In the genomic region with DNA sequence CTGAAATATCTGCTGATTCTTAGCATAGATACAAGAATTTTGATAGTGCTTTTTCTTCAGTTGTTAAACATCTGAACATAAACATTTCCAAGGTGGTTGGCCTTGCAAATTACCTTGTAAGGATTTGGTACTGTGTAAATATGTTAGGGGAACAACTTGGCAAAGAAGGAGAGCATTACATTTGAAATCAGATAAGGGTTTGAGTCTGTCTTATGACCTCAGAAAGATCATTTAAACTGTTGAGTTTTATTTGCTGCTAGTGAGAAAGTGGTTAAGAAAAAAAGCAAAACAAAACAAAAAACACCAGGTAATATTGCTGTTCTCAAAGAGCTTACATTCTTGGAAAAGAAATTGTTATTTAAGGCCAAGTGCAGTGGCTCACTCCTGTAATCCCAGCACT, we compare ENCODE assay signal across 1 cellular context.
TF ChIP-seq lines count a peak whose summit lies in the region.

No MANE protein-coding gene starts in this region.

TF ChIP-seq in HEK293, 187 proteins besides CTCF, POLR2A, EP300 and RAD21 (continued from another document and continues in another):
- TF ChIP-seq, protein P1, sequence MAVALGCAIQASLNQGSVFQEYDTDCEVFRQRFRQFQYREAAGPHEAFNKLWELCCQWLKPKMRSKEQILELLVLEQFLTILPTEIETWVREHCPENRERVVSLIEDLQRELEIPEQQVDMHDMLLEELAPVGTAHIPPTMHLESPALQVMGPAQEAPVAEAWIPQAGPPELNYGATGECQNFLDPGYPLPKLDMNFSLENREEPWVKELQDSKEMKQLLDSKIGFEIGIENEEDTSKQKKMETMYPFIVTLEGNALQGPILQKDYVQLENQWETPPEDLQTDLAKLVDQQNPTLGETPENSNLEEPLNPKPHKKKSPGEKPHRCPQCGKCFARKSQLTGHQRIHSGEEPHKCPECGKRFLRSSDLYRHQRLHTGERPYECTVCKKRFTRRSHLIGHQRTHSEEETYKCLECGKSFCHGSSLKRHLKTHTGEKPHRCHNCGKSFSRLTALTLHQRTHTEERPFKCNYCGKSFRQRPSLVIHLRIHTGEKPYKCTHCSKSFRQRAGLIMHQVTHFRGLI (tag by site-specific recombination; IDR thresholded peaks at IDR 0.05), result peak; percentile 96
- TF ChIP-seq ZNF366 (tag by site-specific recombination; conservative IDR thresholded peaks at IDR 0.05) (peak; percentile 28; the same call in 1 of the 2 replicates), ZFHX2 (tag by site-specific recombination; conservative IDR thresholded peaks at IDR 0.05) (no peak), ZNF114 (tag by site-specific recombination; IDR thresholded peaks at IDR 0.05) (no peak), HOXC10 (CRISPR knock-in tag; IDR thresholded peaks at IDR 0.05) (no peak), ZNF792 (tag by site-specific recombination; IDR thresholded peaks at IDR 0.05) (no peak), ZNF624 (tag by site-specific recombination; IDR thresholded peaks at IDR 0.05) (no peak), ZNF354C (tag by site-specific recombination; IDR thresholded peaks at IDR 0.05; ENCODE audit: borderline replicate concordance, low read depth) (no peak), SP2 (tag by site-specific recombination; IDR thresholded peaks at IDR 0.05) (no peak), TCF7L2 (IDR thresholded peaks at IDR 0.05; ENCODE audit: borderline replicate concordance, low read depth, low read length) (no peak), RBAK (tag by site-specific recombination; IDR thresholded peaks at IDR 0.05) (no peak), ZXDB (tag by site-specific recombination; IDR thresholded peaks at IDR 0.05) (peak; percentile 80; the same call in 1 of the 2 replicates), ZBTB48 (tag by site-specific recombination; IDR thresholded peaks at IDR 0.05) (no peak), ZNF701 (tag by site-specific recombination; IDR thresholded peaks at IDR 0.05) (no peak), KLF9 (tag by site-specific recombination; IDR thresholded peaks at IDR 0.05; ENCODE audit: low read depth) (no peak), ZNF658 (tag by site-specific recombination; IDR thresholded peaks at IDR 0.05) (no peak), REPIN1 (tag by site-specific recombination; IDR thresholded peaks at IDR 0.05; ENCODE audit: low read depth) (no peak), ZNF521 (tag by site-specific recombination; IDR thresholded peaks at IDR 0.05) (no peak), ZBTB7A (tag by site-specific recombination; IDR thresholded peaks at IDR 0.05; ENCODE audit: low read depth) (0 out of 2 replicates have a peak, but pooled peaks have one; percentile 17), ZFP3 (tag by site-specific recombination; IDR thresholded peaks at IDR 0.05; ENCODE audit: low read depth) (no peak), HOXA7 (CRISPR knock-in tag; IDR thresholded peaks at IDR 0.05; ENCODE audit: borderline replicate concordance) (no peak), ZNF26 (tag by site-specific recombination; IDR thresholded peaks at IDR 0.05) (no peak), BCL6B (tag by site-specific recombination; IDR thresholded peaks at IDR 0.05) (no peak), ZNF280C (tag by site-specific recombination; IDR thresholded peaks at IDR 0.05) (no peak), MYNN (tag by site-specific recombination; IDR thresholded peaks at IDR 0.05; ENCODE audit: borderline replicate concordance) (no peak), ZNF202 (tag by site-specific recombination; IDR thresholded peaks at IDR 0.05; ENCODE audit: borderline replicate concordance) (no peak), EGR2 (tag by site-specific recombination; IDR thresholded peaks at IDR 0.05; ENCODE audit: low read depth) (no peak), SCRT1 (tag by site-specific recombination; IDR thresholded peaks at IDR 0.05; ENCODE audit: borderline replicate concordance) (no peak), ZNF23 (tag by site-specific recombination; IDR thresholded peaks at IDR 0.05; ENCODE audit: borderline replicate concordance) (no peak), ZNF560 (tag by site-specific recombination; IDR thresholded peaks at IDR 0.05; ENCODE audit: borderline replicate concordance) (no peak), ZNF544 (tag by site-specific recombination; IDR thresholded peaks at IDR 0.05) (no peak), ZNF324 (tag by site-specific recombination; IDR thresholded peaks at IDR 0.05) (no peak), GLIS1 (tag by site-specific recombination; IDR thresholded peaks at IDR 0.05) (no peak), ZFP41 (tag by site-specific recombination; IDR thresholded peaks at IDR 0.05; ENCODE audit: borderline replicate concordance) (no peak), ZNF677 (tag by site-specific recombination; IDR thresholded peaks at IDR 0.05) (no peak), PRDM1 (tag by site-specific recombination; IDR thresholded peaks at IDR 0.05) (no peak), ZSCAN16 (tag by site-specific recombination; IDR thresholded peaks at IDR 0.05) (no peak), ZNF140 (tag by site-specific recombination; IDR thresholded peaks at IDR 0.05) (no peak), ZNF433 (tag by site-specific recombination; IDR thresholded peaks at IDR 0.05; ENCODE audit: low read depth) (no peak), ZNF175 (tag by site-specific recombination; IDR thresholded peaks at IDR 0.05) (no peak), ZBTB1 (tag by site-specific recombination; IDR thresholded peaks at IDR 0.05) (no peak), ZSCAN23 (tag by site-specific recombination; IDR thresholded peaks at IDR 0.05) (no peak; the same call in 1 of the 2 replicates), ZNF629 (tag by site-specific recombination; IDR thresholded peaks at IDR 0.05) (peak; percentile 89)
- TF ChIP-seq, protein P2, sequence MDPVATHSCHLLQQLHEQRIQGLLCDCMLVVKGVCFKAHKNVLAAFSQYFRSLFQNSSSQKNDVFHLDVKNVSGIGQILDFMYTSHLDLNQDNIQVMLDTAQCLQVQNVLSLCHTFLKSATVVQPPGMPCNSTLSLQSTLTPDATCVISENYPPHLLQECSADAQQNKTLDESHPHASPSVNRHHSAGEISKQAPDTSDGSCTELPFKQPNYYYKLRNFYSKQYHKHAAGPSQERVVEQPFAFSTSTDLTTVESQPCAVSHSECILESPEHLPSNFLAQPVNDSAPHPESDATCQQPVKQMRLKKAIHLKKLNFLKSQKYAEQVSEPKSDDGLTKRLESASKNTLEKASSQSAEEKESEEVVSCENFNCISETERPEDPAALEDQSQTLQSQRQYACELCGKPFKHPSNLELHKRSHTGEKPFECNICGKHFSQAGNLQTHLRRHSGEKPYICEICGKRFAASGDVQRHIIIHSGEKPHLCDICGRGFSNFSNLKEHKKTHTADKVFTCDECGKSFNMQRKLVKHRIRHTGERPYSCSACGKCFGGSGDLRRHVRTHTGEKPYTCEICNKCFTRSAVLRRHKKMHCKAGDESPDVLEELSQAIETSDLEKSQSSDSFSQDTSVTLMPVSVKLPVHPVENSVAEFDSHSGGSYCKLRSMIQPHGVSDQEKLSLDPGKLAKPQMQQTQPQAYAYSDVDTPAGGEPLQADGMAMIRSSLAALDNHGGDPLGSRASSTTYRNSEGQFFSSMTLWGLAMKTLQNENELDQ (tag by site-specific recombination; IDR thresholded peaks at IDR 0.05; ENCODE audit: low read depth), result no peak
- TF ChIP-seq, protein P3, sequence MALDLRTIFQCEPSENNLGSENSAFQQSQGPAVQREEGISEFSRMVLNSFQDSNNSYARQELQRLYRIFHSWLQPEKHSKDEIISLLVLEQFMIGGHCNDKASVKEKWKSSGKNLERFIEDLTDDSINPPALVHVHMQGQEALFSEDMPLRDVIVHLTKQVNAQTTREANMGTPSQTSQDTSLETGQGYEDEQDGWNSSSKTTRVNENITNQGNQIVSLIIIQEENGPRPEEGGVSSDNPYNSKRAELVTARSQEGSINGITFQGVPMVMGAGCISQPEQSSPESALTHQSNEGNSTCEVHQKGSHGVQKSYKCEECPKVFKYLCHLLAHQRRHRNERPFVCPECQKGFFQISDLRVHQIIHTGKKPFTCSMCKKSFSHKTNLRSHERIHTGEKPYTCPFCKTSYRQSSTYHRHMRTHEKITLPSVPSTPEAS (tag by site-specific recombination; IDR thresholded peaks at IDR 0.05), result no peak
- TF ChIP-seq, protein P4, sequence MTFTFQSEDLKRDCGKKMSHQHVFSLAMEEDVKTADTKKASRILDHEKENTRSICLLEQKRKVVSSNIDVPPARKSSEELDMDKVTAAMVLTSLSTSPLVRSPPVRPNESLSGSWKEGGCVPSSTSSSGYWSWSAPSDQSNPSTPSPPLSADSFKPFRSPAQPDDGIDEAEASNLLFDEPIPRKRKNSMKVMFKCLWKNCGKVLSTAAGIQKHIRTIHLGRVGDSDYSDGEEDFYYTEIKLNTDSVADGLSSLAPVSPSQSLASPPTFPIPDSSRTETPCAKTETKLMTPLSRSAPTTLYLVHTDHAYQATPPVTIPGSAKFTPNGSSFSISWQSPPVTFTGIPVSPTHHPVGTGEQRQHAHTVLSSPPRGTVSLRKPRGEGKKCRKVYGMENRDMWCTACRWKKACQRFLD (tag by site-specific recombination; IDR thresholded peaks at IDR 0.05), result no peak
- TF ChIP-seq, protein P5, sequence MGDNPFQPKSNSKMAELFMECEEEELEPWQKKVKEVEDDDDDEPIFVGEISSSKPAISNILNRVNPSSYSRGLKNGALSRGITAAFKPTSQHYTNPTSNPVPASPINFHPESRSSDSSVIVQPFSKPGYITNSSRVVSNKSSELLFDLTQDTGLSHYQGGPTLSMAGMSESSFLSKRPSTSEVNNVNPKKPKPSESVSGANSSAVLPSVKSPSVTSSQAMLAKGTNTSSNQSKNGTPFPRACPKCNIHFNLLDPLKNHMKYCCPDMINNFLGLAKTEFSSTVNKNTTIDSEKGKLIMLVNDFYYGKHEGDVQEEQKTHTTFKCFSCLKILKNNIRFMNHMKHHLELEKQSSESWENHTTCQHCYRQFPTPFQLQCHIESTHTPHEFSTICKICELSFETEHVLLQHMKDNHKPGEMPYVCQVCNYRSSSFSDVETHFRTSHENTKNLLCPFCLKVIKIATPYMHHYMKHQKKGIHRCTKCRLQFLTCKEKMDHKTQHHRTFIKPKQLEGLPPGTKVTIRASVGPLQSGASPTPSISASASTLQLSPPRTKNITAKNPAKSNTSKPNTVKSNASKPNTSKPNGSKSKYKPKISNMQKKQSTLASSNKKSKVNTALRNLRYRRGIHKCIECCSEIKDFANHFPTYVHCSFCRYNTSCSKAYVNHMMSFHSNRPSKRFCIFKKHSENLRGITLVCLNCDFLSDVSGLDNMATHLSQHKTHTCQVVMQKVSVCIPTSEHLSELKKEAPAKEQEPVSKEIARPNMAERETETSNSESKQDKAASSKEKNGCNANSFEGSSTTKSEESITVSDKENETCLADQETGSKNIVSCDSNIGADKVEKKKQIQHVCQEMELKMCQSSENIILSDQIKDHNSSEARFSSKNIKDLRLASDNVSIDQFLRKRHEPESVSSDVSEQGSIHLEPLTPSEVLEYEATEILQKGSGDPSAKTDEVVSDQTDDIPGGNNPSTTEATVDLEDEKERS (tag by site-specific recombination; IDR thresholded peaks at IDR 0.05), result no peak
- TF ChIP-seq, protein P6, sequence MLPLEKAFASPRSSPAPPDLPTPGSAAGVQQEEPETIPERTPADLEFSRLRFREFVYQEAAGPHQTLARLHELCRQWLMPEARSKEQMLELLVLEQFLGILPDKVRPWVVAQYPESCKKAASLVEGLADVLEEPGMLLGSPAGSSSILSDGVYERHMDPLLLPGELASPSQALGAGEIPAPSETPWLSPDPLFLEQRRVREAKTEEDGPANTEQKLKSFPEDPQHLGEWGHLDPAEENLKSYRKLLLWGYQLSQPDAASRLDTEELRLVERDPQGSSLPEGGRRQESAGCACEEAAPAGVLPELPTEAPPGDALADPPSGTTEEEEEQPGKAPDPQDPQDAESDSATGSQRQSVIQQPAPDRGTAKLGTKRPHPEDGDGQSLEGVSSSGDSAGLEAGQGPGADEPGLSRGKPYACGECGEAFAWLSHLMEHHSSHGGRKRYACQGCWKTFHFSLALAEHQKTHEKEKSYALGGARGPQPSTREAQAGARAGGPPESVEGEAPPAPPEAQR (tag by site-specific recombination; IDR thresholded peaks at IDR 0.05), result no peak
